18 cellular contexts compared by ENCODE assay signal in the genomic region with DNA sequence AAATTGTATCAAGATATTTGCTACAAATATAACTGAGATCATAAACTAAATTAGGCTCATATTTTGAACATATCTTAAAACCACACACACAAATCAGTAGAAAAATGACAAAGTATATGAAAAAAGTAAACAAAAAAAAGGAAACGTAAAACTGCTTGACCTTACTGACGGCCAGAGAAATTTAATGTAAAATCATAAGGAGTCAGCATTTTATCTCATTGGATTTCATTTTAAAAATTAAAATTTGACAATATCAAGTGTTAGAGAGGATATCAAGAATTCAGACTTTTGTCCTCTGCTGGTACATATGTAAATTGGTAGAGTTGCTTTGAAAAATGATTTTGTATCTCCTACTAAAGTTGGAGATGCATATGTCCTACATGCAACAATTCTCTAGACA.
DNase-seq lines count a peak whose midpoint lies in the region; ATAC-seq, FAIRE-seq and TF ChIP-seq lines count a peak whose summit lies in the region.
"Had no signal": no experiment of that assay in that cellular context is flagged by ENCODE, and none has a peak within 500 bp of the region (broad histone marks: within the 10 kb centered on the region; RNA-seq: fewer than 3 reads in every experiment).

No MANE protein-coding gene starts in this region.

- H4K8ac ChIP-seq in IMR-90 (ENCODE audit: low read depth in 2 of 2, low read length in 2 of 2): no peak overlapping the region

- no peak overlapping the region for H3K56ac ChIP-seq in IMR-90 (ENCODE audit: extremely low read depth, insufficient read depth, low read length)

- dilution Hi-C loops in IMR-90 (cut with HindIII; ENCODE audit: low sequenced_read_pairs, unreplicated experiment): no loop called here

- WGBS in A549 (ENCODE audit: missing lambda C conversion rate): 77% methylated on average over 2 of the region's 2 CpGs
- WGBS in IMR-90 (ENCODE audit: extremely low coverage in 2 of 2, insufficient read length in 1 of 2), 2 experiments: no CpG with 5 or more reads among the region's 2 CpGs
- WGBS in K562 (ENCODE audit: insufficient coverage, low coverage, missing lambda C conversion rate): 0% methylated on average over 2 of the region's 2 CpGs

- H2BK20ac ChIP-seq in IMR-90 (ENCODE audit: low read depth, low read length): no peak overlapping the region

- CTCF ChIA-PET in A549 (lab: Yijun Ruan, JAX) (no interaction called here), IMR-90 (lab: Yijun Ruan, JAX) (no interaction called here), K562 (lab: Yijun Ruan, JAX; ENCODE audit: low intra/inter-chr PET ratio) (no interaction called here)

- H3K23ac ChIP-seq in IMR-90 (ENCODE audit: low read depth, low read length): no peak overlapping the region

- H2BK15ac ChIP-seq in IMR-90 (ENCODE audit: low read depth, low read length): no peak overlapping the region

- no peak overlapping the region for H3K14ac ChIP-seq in IMR-90 (replicated peaks; ENCODE audit: low read depth, low read length)

- H3K9me3 ChIP-seq in A549 (peaks cover 5% of the 10 kb centered on the region; the same call in 1 of the 3 replicates), IMR-90 (ENCODE audit: control insufficient read depth, insufficient read depth, low read length) (no peaks in the 10 kb centered on the region), K562 (replicated peaks; ENCODE audit: control insufficient read depth, insufficient read depth, low read depth, low read length) (no peaks in the 10 kb centered on the region; the same call in 1 of the 2 replicates), tibial artery (no peaks in the 10 kb centered on the region)
- H3K9me3 ChIP-seq: Caco-2 had no signal

- no peak overlapping the region for H4K5ac ChIP-seq in IMR-90 (ENCODE audit: low read depth, low read length)

- H4K20me1 ChIP-seq in IMR-90 (ENCODE audit: insufficient read depth, low read length) (no peaks in the 10 kb centered on the region), K562 (replicated peaks; ENCODE audit: control insufficient read depth, insufficient read depth, low read length) (no peaks in the 10 kb centered on the region)
- H4K20me1 ChIP-seq: BLaER1 treated with 17β-estradiol and CSF1 and Interleukin-3, amounts not matched to agents 10 nM and 100 nM had no signal

- no peak overlapping the region for H3K4ac ChIP-seq in IMR-90 (ENCODE audit: low read depth, low read length)

- no peak overlapping the region for H4K91ac ChIP-seq in IMR-90 (ENCODE audit: insufficient read depth, low read depth, low read length)

- H3K27ac ChIP-seq in A549: no peak overlapping the region
- no peak overlapping the region for H3K27ac ChIP-seq in IMR-90 (ENCODE audit: insufficient read depth, low read length)
- H3K27ac ChIP-seq in K562 (ENCODE audit: extremely low read depth, low read depth, low read length): no peak overlapping the region
- H3K27ac ChIP-seq in tibial artery: no peak overlapping the region
- H3K27ac ChIP-seq: BLaER1 treated with 17β-estradiol and CSF1 and Interleukin-3, amounts not matched to agents 10 nM and 100 nM; C4-2B had no signal

- TF ChIP-seq RAD21 in A549 (conservative IDR thresholded peaks at IDR 0.05 in 1 of 2, IDR thresholded peaks at IDR 0.05 in 1 of 2) (no peak), IMR-90 (IDR thresholded peaks at IDR 0.05; ENCODE audit: low read length) (no peak), K562 (CRISPR knock-in tag; conservative IDR thresholded peaks at IDR 0.05 in 1 of 2, IDR thresholded peaks at IDR 0.05 in 1 of 2) (no peak)

- no peaks in the 10 kb centered on the region for H3K79me2 ChIP-seq in K562 (ENCODE audit: control insufficient read depth, insufficient read depth, low read length)

- no peak for DNase-seq in A549 (ENCODE audit: low read depth in 1 of 2, low spot score in 1 of 2)
- DNase-seq in IMR-90: no peak
- DNase-seq in K562 (ENCODE audit: extremely low read depth in 1 of 4, low spot score in 3 of 4): no peak
- no peak for DNase-seq in tibial artery
- DNase-seq in SHP77 (lab: John Stamatoyannopoulos, UW): no peak
- DNase-seq: 8988T; AML-193; Caco-2; Calu3; CD4-positive, alpha-beta T cell; CD8-positive, alpha-beta T cell; DMS79 treated with DMSO at 0.1 percent for 48 hours; GF-D8 had no signal

- H3K18ac ChIP-seq in IMR-90 (ENCODE audit: low read depth, low read length): no peak overlapping the region

- H2AK9ac ChIP-seq in IMR-90 (replicated peaks; ENCODE audit: low read depth, low read length, poor library complexity): no peak overlapping the region

- H2BK120ac ChIP-seq in IMR-90 (ENCODE audit: low read depth, low read length): no peak overlapping the region

- H3K9ac ChIP-seq in IMR-90 (ENCODE audit: low read depth, low read length): no peak overlapping the region
- H3K9ac ChIP-seq in K562 (ENCODE audit: insufficient read depth in 1 of 2, low read depth in 2 of 2, low read length in 2 of 2): no peak overlapping the region
- H3K9ac ChIP-seq: BLaER1 treated with 17β-estradiol and CSF1 and Interleukin-3, amounts not matched to agents 10 nM and 100 nM had no signal

- TF ChIP-seq POLR2A in A549 (IDR thresholded peaks at IDR 0.05; ENCODE audit: low read length): no peak
- TF ChIP-seq POLR2A in IMR-90 (IDR thresholded peaks at IDR 0.05; ENCODE audit: low read depth, low read length): no peak
- no peak for TF ChIP-seq POLR2A in K562 (conservative IDR thresholded peaks at IDR 0.05)

- no peaks in the 10 kb centered on the region; the same call in 1 of the 2 replicates for H3K9me1 ChIP-seq in IMR-90 (ENCODE audit: insufficient read depth, low read length)
- no peaks in the 10 kb centered on the region for H3K9me1 ChIP-seq in K562 (ENCODE audit: control insufficient read depth, insufficient read depth, low read length)

- TF ChIP-seq EP300 in A549 (IDR thresholded peaks at IDR 0.05) (no peak), K562 (IDR thresholded peaks at IDR 0.05; ENCODE audit: low read length) (no peak)

- H3K4me3 ChIP-seq in A549: no peak overlapping the region
- H3K4me3 ChIP-seq in IMR-90 (ENCODE audit: insufficient read depth, low read depth, low read length): no peak overlapping the region
- H3K4me3 ChIP-seq in K562: no peak overlapping the region
- no peak overlapping the region for H3K4me3 ChIP-seq in tibial artery
- H3K4me3 ChIP-seq: BLaER1 treated with 17β-estradiol and CSF1 and Interleukin-3, amounts not matched to agents 10 nM and 100 nM had no signal

- H2BK5ac ChIP-seq in IMR-90 (ENCODE audit: low read depth, low read length, poor library complexity, severe bottlenecking): no peak overlapping the region

- no peak overlapping the region for H3K4me2 ChIP-seq in A549
- no peak overlapping the region for H3K4me2 ChIP-seq in IMR-90 (ENCODE audit: low read depth, low read length)
- H3K4me2 ChIP-seq in K562 (ENCODE audit: insufficient read depth, low read length): no peak overlapping the region
- H3K4me2 ChIP-seq: BLaER1 treated with 17β-estradiol and CSF1 and Interleukin-3, amounts not matched to agents 10 nM and 100 nM had no signal

- H2AFZ ChIP-seq in IMR-90 (replicated peaks; ENCODE audit: low read length, poor library complexity): no peak overlapping the region
- H2AFZ ChIP-seq in K562 (ENCODE audit: low read depth, low read length): no peak overlapping the region

- FAIRE-seq in A549 (lab: Jason Lieb, UNC) (no peak), K562 (lab: Jason Lieb, UNC) (no peak)
- FAIRE-seq: D721Med, GM12891, GM19239 had no signal

- no peak for ATAC-seq in A549
- no peak for ATAC-seq in IMR-90 (ENCODE audit: low read depth)
- ATAC-seq in K562: no peak
- ATAC-seq: CD8-positive, alpha-beta T cell had no signal

- POLR2A ChIA-PET in A549 (lab: Yijun Ruan, JAX): no interaction called here
- POLR2A ChIA-PET in IMR-90 (lab: Charles Lee; ENCODE audit: unreplicated experiment): no interaction called here
- POLR2A ChIA-PET in K562 (lab: Yijun Ruan, JAX): no interaction called here

- no peaks in the 10 kb centered on the region for H3K36me3 ChIP-seq in IMR-90 (ENCODE audit: control insufficient read depth, insufficient read depth, low read length)
- no peaks in the 10 kb centered on the region for H3K36me3 ChIP-seq in K562 (ENCODE audit: control insufficient read depth, insufficient read depth, low read length)
- H3K36me3 ChIP-seq in tibial artery: peaks cover 0 to 3% (median 0%) of the 10 kb centered on the region in 3 donors
- H3K36me3 ChIP-seq: BLaER1 treated with 17β-estradiol and CSF1 and Interleukin-3, amounts not matched to agents 10 nM and 100 nM had no signal

- in situ Hi-C loops in IMR-90 (cut with MboI; ENCODE audit: low sequenced_read_pairs): no loop called here
- in situ Hi-C loops in K562 (cut with MboI): no loop called here

- intact Hi-C loops in IMR-90 (cut with micrococcal nuclease): loop anchor here (10.0 kb wide), 1 partner anchor 368 kb away; no protein-coding TSS in a partner anchor
- intact Hi-C loops in K562 (cut with micrococcal nuclease): no loop called here
- intact Hi-C loops in tibial artery (cut with DNase I; ENCODE audit: low total_unique reads): no loop called here

- H3K79me1 ChIP-seq in IMR-90 (ENCODE audit: low read depth in 1 of 2, low read length in 2 of 2): no peaks in the 10 kb centered on the region

- no peaks in the 10 kb centered on the region for H3K4me1 ChIP-seq in A549
- peaks cover 1% of the 10 kb centered on the region; the same call in 1 of the 2 replicates for H3K4me1 ChIP-seq in IMR-90 (ENCODE audit: control insufficient read depth, insufficient read depth, low read length)
- no peaks in the 10 kb centered on the region for H3K4me1 ChIP-seq in K562 (replicated peaks in 1 of 2; ENCODE audit: control insufficient read depth in 2 of 2, insufficient read depth in 2 of 2, low read length in 2 of 2)
- H3K4me1 ChIP-seq in tibial artery: no peaks in the 10 kb centered on the region
- H3K4me1 ChIP-seq: BLaER1 treated with 17β-estradiol and CSF1 and Interleukin-3, amounts not matched to agents 10 nM and 100 nM; Caco-2 had no signal

- no peak overlapping the region for H2AK5ac ChIP-seq in IMR-90 (ENCODE audit: low read depth, low read length)

- TF ChIP-seq CTCF in A549 (IDR thresholded peaks at IDR 0.05): no peak
- TF ChIP-seq CTCF in IMR-90 (conservative IDR thresholded peaks at IDR 0.05; ENCODE audit: low read depth, low read length): no peak
- TF ChIP-seq CTCF in K562 (IDR thresholded peaks at IDR 0.05 in 2 of 3, conservative IDR thresholded peaks at IDR 0.05 in 1 of 3; ENCODE audit: insufficient read depth in 2 of 3, low read depth in 1 of 3, low read length in 3 of 3): no peak
- no peak for TF ChIP-seq CTCF in tibial artery (IDR thresholded peaks at IDR 0.05)

- BruUV-seq in IMR-90 (replicated peaks; lab: Mats Ljungman, UMichigan): no TSS peak
- BruUV-seq in K562 (replicated peaks; lab: Mats Ljungman, UMichigan): no TSS peak

- no peaks in the 10 kb centered on the region for H3K27me3 ChIP-seq in IMR-90 (ENCODE audit: control insufficient read depth, insufficient read depth, low read length)
- no peaks in the 10 kb centered on the region for H3K27me3 ChIP-seq in K562 (ENCODE audit: control insufficient read depth in 2 of 2, insufficient read depth in 2 of 2, low read length in 2 of 2)
- H3K27me3 ChIP-seq in tibial artery: no peaks in the 10 kb centered on the region
- H3K27me3 ChIP-seq: BLaER1 treated with 17β-estradiol and CSF1 and Interleukin-3, amounts not matched to agents 10 nM and 100 nM had no signal

TF ChIP-seq in A549, 52 proteins besides CTCF, POLR2A, EP300 and RAD21 (continues in another document):
- no peak for TF ChIP-seq CHD2 (IDR thresholded peaks at IDR 0.05; ENCODE audit: low read length, partially characterized antibody)

TF ChIP-seq in K562, 482 proteins besides CTCF, POLR2A, EP300 and RAD21 (continues in another document):
- no peak for TF ChIP-seq GATAD2B (IDR thresholded peaks at IDR 0.05; ENCODE audit: borderline replicate concordance)

Comparison
In these comparisons a context has a peak if more than half of its experiments do, and no peak if none do; other contexts are left out.
1. Of the 35 proteins assayed by ChIP-seq in both K562 and A549: peak only in K562: none; only in A549: MAFK; in both: none; in neither: 34.